8 cellular contexts compared by ENCODE assay signal in genomic region chr19:58466089-58466759, GRCh38. TPM values are rescaled to one million over a fixed set of nuclear protein-coding genes. Genes with fewer than 3 reads are reported as not detected.
A peak's percentile ranks its signal among the peaks of the same experiment; 100 is the strongest.
DNase-seq lines count a peak whose midpoint lies in the region; ATAC-seq, FAIRE-seq and TF ChIP-seq lines count a peak whose summit lies in the region.

No MANE protein-coding gene starts in this region.

- peaks cover 29% of the 10 kb centered on the region for H3K27me3 ChIP-seq in BLaER1

- H3K9me3 ChIP-seq in BLaER1 = no peaks in the 10 kb centered on the region
- no peaks in the 10 kb centered on the region for H3K9me3 ChIP-seq in SK-N-MC (ENCODE audit: low read depth, low read length)

- DNase-seq in H54 (ENCODE audit: insufficient read length, low spot score) (peak; percentile 52), SK-N-MC (ENCODE audit: low read depth, low spot score) (no peak), Right ventricle myocardium superior (no peak), NCI-H82 treated with DMSO at 0.1 percent for 48 hours (lab: John Stamatoyannopoulos, UW; ENCODE audit: unreplicated experiment) (no peak), NCI-H146 (lab: John Stamatoyannopoulos, UW) (no peak)

- intact Hi-C loops in Right ventricle myocardium superior (cut with DNase I) = no loop called here

- TF ChIP-seq POLR2A in H54 (IDR thresholded peaks at IDR 0.05; ENCODE audit: low read depth, low read length) = no peak

- peaks cover 18% of the 10 kb centered on the region for H3K4me1 ChIP-seq in BLaER1

- H3K9ac ChIP-seq in BLaER1 (no peak overlapping the region), SK-N-MC (ENCODE audit: insufficient read length) (peak overlapping the region; percentile 59)

- H3K4me3 ChIP-seq in BLaER1 (peak overlapping the region; percentile 94), SK-N-MC (peak overlapping the region; percentile 93), skin epidermis (peak overlapping the region; percentile 76 to 100 (median 99))

- peak overlapping the region; percentile 93 for H3K4me2 ChIP-seq in BLaER1

- H3K27ac ChIP-seq in BLaER1 (no peak overlapping the region), SK-N-MC (no peak overlapping the region), skin epidermis (peak overlapping the region in 5 of 21 experiments; percentile 20 to 94 (median 88))

- no peak for FAIRE-seq in H54 (lab: Jason Lieb, UNC)

- peaks cover 27% of the 10 kb centered on the region for H4K20me1 ChIP-seq in BLaER1

- H3K36me3 ChIP-seq in BLaER1 (peaks cover 21% of the 10 kb centered on the region), SK-N-MC (ENCODE audit: insufficient read depth, low read length) (no peaks in the 10 kb centered on the region; the same call in 1 of the 2 replicates)

- ATAC-seq in Right ventricle myocardium superior (ENCODE audit: poor library complexity) (peak; percentile 39), GM18520 (IDR thresholded peaks at IDR 0.05; ENCODE audit: unreplicated experiment) (no peak)

RNA-seq across cellular contexts. Expression of gene ZNF324, which starts 0.7 kb away (rescaled TPM):
- 5.1 TPM for total RNA-seq in Right ventricle myocardium superior

RNA-seq across cellular contexts. Expression of gene ZNF446, which starts 9.9 kb away (rescaled TPM):
- 4.6 TPM for total RNA-seq in Right ventricle myocardium superior

RNA-seq across cellular contexts. Expression of gene ZNF324B, which starts 14.8 kb away (rescaled TPM):
- total RNA-seq in Right ventricle myocardium superior = 2.6 TPM

RNA-seq across cellular contexts. Expression of gene ZNF132, which starts 26.3 kb away (rescaled TPM):
- total RNA-seq in Right ventricle myocardium superior = 4.6 TPM

RNA-seq across cellular contexts. Expression of gene SLC27A5, which starts 45.6 kb away (rescaled TPM):
- 3.8 TPM for total RNA-seq in Right ventricle myocardium superior
